ENCODE assay signal across 8 cellular contexts in the genomic region with DNA sequence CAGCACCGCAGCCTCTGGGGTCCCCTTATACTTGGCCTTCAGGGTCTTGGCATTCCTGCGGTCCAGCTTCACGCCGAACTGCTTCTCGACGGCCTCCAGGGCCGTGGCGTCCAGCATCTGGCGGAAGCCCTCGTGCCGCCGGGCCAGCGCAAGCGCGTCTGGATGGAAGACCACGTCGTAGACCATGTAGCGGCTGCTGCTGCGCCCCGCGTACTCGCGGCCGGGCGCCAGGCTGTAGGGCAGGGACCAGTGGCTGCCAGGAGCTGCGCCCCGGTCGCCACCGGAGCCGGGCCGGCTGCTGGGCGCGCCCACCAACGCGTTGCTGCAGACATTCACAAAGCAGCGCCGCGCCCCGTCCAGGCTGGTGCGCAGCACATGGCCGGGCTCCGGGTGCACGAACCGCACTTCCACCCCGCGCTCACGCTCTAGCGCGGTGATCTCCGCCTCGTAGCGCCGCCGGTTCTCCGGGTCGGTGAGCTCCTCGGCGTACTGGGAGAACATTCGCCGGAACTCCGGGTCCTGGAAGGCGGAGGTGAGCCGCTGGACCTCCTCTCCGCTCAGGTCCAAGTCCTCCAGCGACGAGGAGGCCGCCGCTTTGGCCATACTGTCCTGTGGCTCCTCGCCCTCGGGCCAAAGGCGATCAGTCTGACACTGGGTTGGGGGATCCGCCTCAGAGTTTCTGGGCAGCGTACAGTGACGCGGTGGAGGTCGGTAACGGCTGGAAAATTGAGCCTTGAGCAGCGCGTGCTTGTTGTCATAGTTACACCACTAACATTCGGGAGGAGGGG. TPM values are rescaled to one million over a fixed set of nuclear protein-coding genes. Genes with fewer than 3 reads are reported as not detected.
DNase-seq lines count a peak whose midpoint lies in the region; TF ChIP-seq lines count a peak whose summit lies in the region.

TSS of gene DNAAF2 (minus strand) at position 698 of the 788 bp plus-strand sequence. CDS start at position 603, 95 bp downstream.

- H3K27me3 ChIP-seq in SJCRH30 (no peaks in the 10 kb centered on the region), ovary (no peaks in the 10 kb centered on the region)

- TF ChIP-seq POLR2A in ovary (IDR thresholded peaks at IDR 0.05), result no peak

- peak within 1 kb of the TSS; percentile 99 for H3K9ac ChIP-seq in ES-I3 (ENCODE audit: low read depth, low read length)

- DNase-seq in H4 (ENCODE audit: low spot score) (peak; percentile 53), Kasumi-1 (lab: John Stamatoyannopoulos, UW) (peak; percentile 33 to 54), SJCRH30 (peak; percentile 65 to 72), globus pallidus (ENCODE audit: low spot score) (peak; percentile 17), ovary (peak; percentile 69 to 78 (median 72)), type B pancreatic cell (ENCODE audit: extremely low spot score, unreplicated experiment) (peak; percentile 78)

- no peaks in the 10 kb centered on the region for H3K9me3 Mint-ChIP-seq in activated naive CD4-positive, alpha-beta T cell treated with anti-CD3 and anti-CD28 coated beads, Interleukin-2, amount 50 U/mL, for 24 hours
- no peaks in the 10 kb centered on the region for H3K9me3 Mint-ChIP-seq in type B pancreatic cell

- peaks cover 11% of the 10 kb centered on the region for H3K36me3 Mint-ChIP-seq in activated naive CD4-positive, alpha-beta T cell treated with anti-CD3 and anti-CD28 coated beads, Interleukin-2, amount 50 U/mL, for 24 hours
- peaks cover 23% of the 10 kb centered on the region for H3K36me3 Mint-ChIP-seq in type B pancreatic cell

- H3K4me3 Mint-ChIP-seq in activated naive CD4-positive, alpha-beta T cell treated with anti-CD3 and anti-CD28 coated beads, Interleukin-2, amount 50 U/mL, for 24 hours, result peak within 1 kb of the TSS; percentile 99
- H3K4me3 Mint-ChIP-seq in type B pancreatic cell, result peak within 1 kb of the TSS; percentile 98

- WGBS in ovary, 3 donors, result 0 to 1% (median 0%) methylated on average over 72 to 80 of the region's 80 CpGs

- no peak for TF ChIP-seq CTCF in ovary (IDR thresholded peaks at IDR 0.05)
- TF ChIP-seq CTCF in type B pancreatic cell (conservative IDR thresholded peaks at IDR 0.05), result no peak

- peak within 1 kb of the TSS; percentile 84 for H3K4me3 ChIP-seq in SJCRH30
- H3K4me3 ChIP-seq in ovary, result peak within 1 kb of the TSS; percentile 90

- H3K27ac Mint-ChIP-seq in activated naive CD4-positive, alpha-beta T cell treated with anti-CD3 and anti-CD28 coated beads, Interleukin-2, amount 50 U/mL, for 24 hours, result peak within 1 kb of the TSS; percentile 98
- peak within 1 kb of the TSS; percentile 97 for H3K27ac Mint-ChIP-seq in type B pancreatic cell

- H3K36me3 ChIP-seq in ES-I3 (ENCODE audit: insufficient read depth, low read length) (peaks cover 7% of the 10 kb centered on the region; the same call in 1 of the 2 replicates), SJCRH30 (peaks cover 6% of the 10 kb centered on the region), ovary (no peaks in the 10 kb centered on the region)

- no peaks in the 10 kb centered on the region for H3K4me1 ChIP-seq in ES-I3 (ENCODE audit: insufficient read depth, low read length)
- peaks cover 6% of the 10 kb centered on the region; the same call in 1 of the 2 replicates for H3K4me1 ChIP-seq in SJCRH30
- H3K4me1 ChIP-seq in ovary (ENCODE audit: insufficient read depth), result peaks cover 1% of the 10 kb centered on the region

- no peaks in the 10 kb centered on the region for H3K27me3 Mint-ChIP-seq in activated naive CD4-positive, alpha-beta T cell treated with anti-CD3 and anti-CD28 coated beads, Interleukin-2, amount 50 U/mL, for 24 hours
- no peaks in the 10 kb centered on the region for H3K27me3 Mint-ChIP-seq in type B pancreatic cell

- H3K9me3 ChIP-seq in ES-I3 (ENCODE audit: control insufficient read depth, insufficient read depth, low read length) (no peaks in the 10 kb centered on the region), SJCRH30 (replicated peaks) (no peaks in the 10 kb centered on the region), ovary (no peaks in the 10 kb centered on the region)

- no peak for TF ChIP-seq EP300 in ovary (IDR thresholded peaks at IDR 0.05)

- peak within 1 kb of the TSS; percentile 87 for H3K27ac ChIP-seq in SJCRH30
- peak within 1 kb of the TSS; percentile 83 to 92 for H3K27ac ChIP-seq in ovary

- intact Hi-C loops in ovary (cut with DNase I), result loop anchor here in 3 of 4 donors (1.0 to 10.0 kb wide), 4 partner anchors 130 to 220 kb away; partner anchors contain the start of genes KLHDC2 (in 1 of the 3) and NEMF (in 1 of the 3)

- H3K4me1 Mint-ChIP-seq in activated naive CD4-positive, alpha-beta T cell treated with anti-CD3 and anti-CD28 coated beads, Interleukin-2, amount 50 U/mL, for 24 hours, result peaks cover 55% of the 10 kb centered on the region
- peaks cover 26% of the 10 kb centered on the region for H3K4me1 Mint-ChIP-seq in type B pancreatic cell (ENCODE audit: unreplicated experiment)

RNA-seq across cellular contexts. Expression of gene DNAAF2, which starts in this region (rescaled TPM):
- 13.3 and 15.1 TPM in 2 replicates for total RNA-seq in H4 (2014; rRNA removed; shearing (Covaris generic))
- total RNA-seq in SJCRH30 (2014; rRNA removed; shearing (Covaris generic)), result 20.6 and 22.2 TPM in 2 replicates
- 10 to 100 TPM in 2 of 7 donors, 1 to 10 TPM in 5; 5.5 to 19.3 (median 6.8) TPM for total RNA-seq in ovary
- 1 to 10 TPM; 3.3 to 5.5 TPM for polyA plus RNA-seq in ovary
- total RNA-seq in type B pancreatic cell (ENCODE audit: low replicate concordance), result 14.8 and 16.5 TPM in 2 replicates

Comparison
In these comparisons a context has a peak if more than half of its experiments do, and no peak if none do; other contexts are left out.
1. Peak in every context shown above with its lines: DNase-seq, H3K4me3 ChIP-seq and H3K27ac ChIP-seq.
2. DNase-seq: peak in every context shown above with its lines; median percentile 78 in type B pancreatic cell; 72 in ovary; 68 in SJCRH30; 53 in H4; 44 in Kasumi-1; 17 in globus pallidus.